ENCODE assay signal across 14 cellular contexts in the genomic region with DNA sequence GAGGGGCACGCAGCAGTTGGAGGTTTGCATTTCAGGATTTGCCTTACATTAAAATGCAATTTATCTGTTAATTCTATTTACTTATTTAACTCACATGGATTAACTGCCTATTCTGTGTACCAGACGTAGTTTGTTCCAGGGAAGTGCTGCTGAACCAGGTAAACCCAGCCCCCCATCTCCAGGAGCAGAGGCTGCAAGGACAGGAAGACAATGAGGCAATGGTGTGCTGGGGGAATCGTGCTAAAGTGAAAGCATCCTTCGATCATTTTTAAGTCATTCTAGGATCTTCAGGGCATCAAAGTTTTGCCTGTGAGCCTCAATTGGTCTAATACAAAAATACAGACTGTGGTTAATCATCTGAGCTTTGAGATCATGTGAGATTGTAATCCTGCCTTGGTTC.
DNase-seq lines count a peak whose midpoint lies in the region; ATAC-seq and TF ChIP-seq lines count a peak whose summit lies in the region.
"Had no signal": no experiment of that assay in that cellular context is flagged by ENCODE, and none has a peak within 500 bp of the region (broad histone marks: within the 10 kb centered on the region; RNA-seq: fewer than 3 reads in every experiment).

No MANE protein-coding gene starts in this region.

- WGBS in heart right ventricle, 2 donors: 58 to 70% methylated on average over 4 of the region's 4 CpGs
- WGBS in endodermal cell (ENCODE audit: insufficient coverage in 1 of 2, insufficient read length in 1 of 2), 2 experiments: 76 to 81% methylated on average over 4 of the region's 4 CpGs
- 65% methylated on average over 4 of the region's 4 CpGs for WGBS in thymus

- peak overlapping the region; percentile 91 for H3K27ac Mint-ChIP-seq in T-helper 2 cell treated with Interferon-gamma antibody and Interleukin-4, amounts not matched to agents 5 μg/mL and 100 μg/mL, for 36 hours
- no peak overlapping the region for H3K27ac Mint-ChIP-seq in endodermal cell

- ATAC-seq in heart right ventricle: peak in 2 of 8 donors; percentile 39 to 60
- no peak for ATAC-seq in GM18505 (IDR thresholded peaks at IDR 0.05; ENCODE audit: unreplicated experiment)
- ATAC-seq in HG02678 (IDR thresholded peaks at IDR 0.05; ENCODE audit: unreplicated experiment): no peak

- TF ChIP-seq CTCF in heart right ventricle (IDR thresholded peaks at IDR 0.05) (no peak), right atrium auricular region (IDR thresholded peaks at IDR 0.05) (no peak), endodermal cell (conservative IDR thresholded peaks at IDR 0.05) (no peak)

- H3K36me3 ChIP-seq in heart right ventricle (no peaks in the 10 kb centered on the region), right atrium auricular region (no peaks in the 10 kb centered on the region), endodermal cell (ENCODE audit: control insufficient read depth, insufficient read depth, low read length) (no peaks in the 10 kb centered on the region), thymus (ENCODE audit: control insufficient read depth, insufficient read depth) (no peaks in the 10 kb centered on the region)
- H3K36me3 ChIP-seq: BE2C had no signal

- H3K9ac ChIP-seq in endodermal cell (ENCODE audit: extremely low read depth, low read length, poor library complexity, severe bottlenecking): no peak overlapping the region

- peaks cover 23% of the 10 kb centered on the region for H3K36me3 Mint-ChIP-seq in T-helper 2 cell treated with Interferon-gamma antibody and Interleukin-4, amounts not matched to agents 5 μg/mL and 100 μg/mL, for 36 hours (ENCODE audit: low read depth)
- H3K36me3 Mint-ChIP-seq in endodermal cell (ENCODE audit: low read depth): no peaks in the 10 kb centered on the region

- H3K9me3 ChIP-seq in heart right ventricle (peaks cover 0 to 29% (median 5%) of the 10 kb centered on the region in 11 donors), right atrium auricular region (peaks cover 0 to 10% of the 10 kb centered on the region in 2 donors), endodermal cell (ENCODE audit: control insufficient read depth, low read length) (peaks cover 77% of the 10 kb centered on the region), thymus (ENCODE audit: control insufficient read depth) (no peaks in the 10 kb centered on the region)
- H3K9me3 ChIP-seq: BE2C had no signal

- peak overlapping the region; percentile 80 for H3K4me3 Mint-ChIP-seq in T-helper 2 cell treated with Interferon-gamma antibody and Interleukin-4, amounts not matched to agents 5 μg/mL and 100 μg/mL, for 36 hours
- no peak overlapping the region for H3K4me3 Mint-ChIP-seq in endodermal cell
- H3K4me3 Mint-ChIP-seq: brain had no signal

- intact Hi-C loops in heart right ventricle (cut with DNase I): no loop called here

- H3K4me1 ChIP-seq in heart right ventricle: peaks cover 0 to 12% (median 0%) of the 10 kb centered on the region in 9 donors
- H3K4me1 ChIP-seq in right atrium auricular region: no peaks in the 10 kb centered on the region
- no peaks in the 10 kb centered on the region for H3K4me1 ChIP-seq in endodermal cell (ENCODE audit: control insufficient read depth, insufficient read depth, low read length)
- peaks cover 4% of the 10 kb centered on the region for H3K4me1 ChIP-seq in thymus (ENCODE audit: control insufficient read depth, insufficient read depth, low read length)
- H3K4me1 ChIP-seq: BE2C had no signal

- H3K27me3 ChIP-seq in heart right ventricle: peaks cover 0 to 22% (median 12%) of the 10 kb centered on the region in 7 donors
- H3K27me3 ChIP-seq in right atrium auricular region: no peaks in the 10 kb centered on the region
- H3K27me3 ChIP-seq in endodermal cell (ENCODE audit: control insufficient read depth, insufficient read depth, low read length, poor library complexity, severe bottlenecking): no peaks in the 10 kb centered on the region
- no peaks in the 10 kb centered on the region for H3K27me3 ChIP-seq in thymus (ENCODE audit: control insufficient read depth, insufficient read depth)
- H3K27me3 ChIP-seq: BE2C had no signal

- H3K27ac ChIP-seq in heart right ventricle: peak overlapping the region in 9 of 10 donors; percentile 8 to 75 (median 40)
- H3K27ac ChIP-seq in right atrium auricular region: no peak overlapping the region
- H3K27ac ChIP-seq in endodermal cell (ENCODE audit: low read depth, low read length): no peak overlapping the region
- peak overlapping the region; percentile 12 for H3K27ac ChIP-seq in thymus (ENCODE audit: low read depth)

- H3K4me1 Mint-ChIP-seq in T-helper 2 cell treated with Interferon-gamma antibody and Interleukin-4, amounts not matched to agents 5 μg/mL and 100 μg/mL, for 36 hours (ENCODE audit: low read depth): peaks cover 24% of the 10 kb centered on the region
- H3K4me1 Mint-ChIP-seq in endodermal cell: no peaks in the 10 kb centered on the region

- peaks cover 27% of the 10 kb centered on the region for H3K9me3 Mint-ChIP-seq in T-helper 2 cell treated with Interferon-gamma antibody and Interleukin-4, amounts not matched to agents 5 μg/mL and 100 μg/mL, for 36 hours
- H3K9me3 Mint-ChIP-seq in endodermal cell: peaks cover 14% of the 10 kb centered on the region

- H3K4me3 ChIP-seq in heart right ventricle (peak overlapping the region in 6 of 10 donors; percentile 13 to 32 (median 24)), right atrium auricular region (no peak overlapping the region), endodermal cell (ENCODE audit: low read length) (no peak overlapping the region), thymus (ENCODE audit: low read length) (no peak overlapping the region)
- H3K4me3 ChIP-seq: GM12878 had no signal

- H3K27me3 Mint-ChIP-seq in T-helper 2 cell treated with Interferon-gamma antibody and Interleukin-4, amounts not matched to agents 5 μg/mL and 100 μg/mL, for 36 hours (ENCODE audit: low read depth): peaks cover 16% of the 10 kb centered on the region
- H3K27me3 Mint-ChIP-seq in endodermal cell (ENCODE audit: insufficient read depth): peaks cover 55% of the 10 kb centered on the region

- DNase-seq in heart right ventricle (no peak), right atrium auricular region (ENCODE audit: low spot score) (no peak), endodermal cell (peak; percentile 5), C1 segment of cervical spinal cord (lab: John Stamatoyannopoulos, UW) (no peak)
- no peak for DNase-seq in T-helper 2 cell treated with Interferon-gamma antibody and Interleukin-4, amounts not matched to agents 5 μg/mL and 100 μg/mL, for 36 hours (ENCODE audit: low spot score)
- DNase-seq: BE2C, NCI-H2171, SHP77, trophoblast cell had no signal

- no peak for TF ChIP-seq POLR2A in GM18505 (IDR thresholded peaks at IDR 0.05; ENCODE audit: borderline replicate concordance, extremely low read depth, insufficient read depth, insufficient read length)

Comparison
In these comparisons a context has a peak if more than half of its experiments do, and no peak if none do; other contexts are left out.
1. H3K27ac ChIP-seq: peak in heart right ventricle (9 of 10) and thymus (single experiment); none in right atrium auricular region (0 of 2) and endodermal cell (single experiment).
2. H3K4me3 ChIP-seq: peak in heart right ventricle (6 of 10); none in right atrium auricular region (0 of 2), endodermal cell (single experiment) and thymus (single experiment).